Comparison of ENCODE assay signal across 8 cellular contexts in the genomic region with DNA sequence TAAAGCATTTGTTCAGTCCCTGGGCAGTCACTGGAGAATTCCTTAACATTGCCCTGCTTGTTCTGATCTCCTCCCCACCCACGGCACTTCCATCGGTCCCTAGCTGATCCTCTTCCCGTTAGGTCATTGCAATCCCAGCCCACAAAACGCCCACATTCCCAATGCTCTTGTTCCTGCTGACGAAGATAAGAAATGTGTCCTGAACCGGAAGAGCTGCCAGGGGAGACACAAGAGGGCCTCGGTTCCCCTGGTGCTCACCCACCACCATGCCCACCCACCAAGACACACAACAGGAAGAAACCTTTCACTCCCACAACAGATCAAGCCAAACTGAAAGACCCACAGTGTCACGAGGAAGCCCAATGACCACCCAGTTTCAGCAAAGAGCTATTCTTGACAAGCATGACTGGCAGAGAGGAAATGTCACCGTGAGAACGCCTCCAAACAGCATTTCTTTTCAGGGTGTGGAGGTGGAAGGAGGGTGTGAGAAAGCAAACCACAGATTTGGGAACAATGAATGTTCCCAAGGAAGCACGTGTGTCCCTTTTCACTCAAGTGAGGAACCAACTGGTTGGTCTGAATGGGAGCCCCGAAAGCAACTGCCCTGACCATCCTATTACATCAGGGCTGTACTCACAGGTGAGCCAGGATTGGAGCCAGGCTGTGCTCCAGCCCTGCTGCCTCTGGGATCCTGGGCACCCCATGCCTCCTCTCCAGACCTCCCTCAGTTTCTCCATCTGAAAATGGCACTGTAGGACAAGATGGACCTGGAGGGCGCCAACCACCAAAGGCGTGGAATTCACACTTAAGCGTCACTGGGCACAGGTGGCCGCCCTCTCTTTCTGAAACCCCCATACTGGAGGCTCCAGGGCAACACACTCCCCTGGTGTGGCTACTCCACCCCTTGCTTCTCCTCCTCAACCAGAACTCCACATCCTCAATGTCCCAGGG.
DNase-seq lines count a peak whose midpoint lies in the region; ATAC-seq and TF ChIP-seq lines count a peak whose summit lies in the region.

No MANE protein-coding gene starts in this region.

- H3K9me3 Mint-ChIP-seq in T-cell: no peaks in the 10 kb centered on the region
- peaks cover 5% of the 10 kb centered on the region for H3K9me3 Mint-ChIP-seq in glutamatergic neuron (ENCODE audit: unreplicated experiment)
- no peaks in the 10 kb centered on the region for H3K9me3 Mint-ChIP-seq in stimulated activated effector memory CD8-positive, alpha-beta T cell treated with anti-CD3 and anti-CD28 coated beads, Interleukin-12 subunit alpha, Interleukin-12 subunit beta, amount 100 ng/mL, for 72 hours
- H3K9me3 Mint-ChIP-seq in activated CD8-positive, alpha-beta memory T cell treated with anti-CD3 and anti-CD28 coated beads, Interleukin-2, amount 10 ng/mL, durations not matched to agents 7 days and 5 days (ENCODE audit: low read depth): no peaks in the 10 kb centered on the region

- H3K27ac Mint-ChIP-seq in T-cell: peak overlapping the region; percentile 20 to 75
- H3K27ac Mint-ChIP-seq in glutamatergic neuron (ENCODE audit: unreplicated experiment): peak overlapping the region; percentile 1
- H3K27ac Mint-ChIP-seq in stimulated activated effector memory CD8-positive, alpha-beta T cell treated with anti-CD3 and anti-CD28 coated beads, Interleukin-12 subunit alpha, Interleukin-12 subunit beta, amount 100 ng/mL, for 72 hours: peak overlapping the region; percentile 92
- H3K27ac Mint-ChIP-seq in activated CD8-positive, alpha-beta memory T cell treated with anti-CD3 and anti-CD28 coated beads, Interleukin-2, amount 10 ng/mL, durations not matched to agents 7 days and 5 days: no peak overlapping the region

- no peak for TF ChIP-seq CTCF in glutamatergic neuron (IDR thresholded peaks at IDR 0.05; ENCODE audit: partially characterized antibody, unreplicated experiment)

- H3K36me3 Mint-ChIP-seq in T-cell: peaks cover 52% of the 10 kb centered on the region
- H3K36me3 Mint-ChIP-seq in glutamatergic neuron (ENCODE audit: unreplicated experiment): peaks cover 10% of the 10 kb centered on the region
- H3K36me3 Mint-ChIP-seq in stimulated activated effector memory CD8-positive, alpha-beta T cell treated with anti-CD3 and anti-CD28 coated beads, Interleukin-12 subunit alpha, Interleukin-12 subunit beta, amount 100 ng/mL, for 72 hours: peaks cover 90% of the 10 kb centered on the region
- peaks cover 31% of the 10 kb centered on the region for H3K36me3 Mint-ChIP-seq in activated CD8-positive, alpha-beta memory T cell treated with anti-CD3 and anti-CD28 coated beads, Interleukin-2, amount 10 ng/mL, durations not matched to agents 7 days and 5 days

- H3K4me3 Mint-ChIP-seq in T-cell (no peak overlapping the region), glutamatergic neuron (ENCODE audit: unreplicated experiment) (no peak overlapping the region)
- H3K4me3 Mint-ChIP-seq in stimulated activated effector memory CD8-positive, alpha-beta T cell treated with anti-CD3 and anti-CD28 coated beads, Interleukin-12 subunit alpha, Interleukin-12 subunit beta, amount 100 ng/mL, for 72 hours: peak overlapping the region; percentile 19
- no peak overlapping the region for H3K4me3 Mint-ChIP-seq in activated CD8-positive, alpha-beta memory T cell treated with anti-CD3 and anti-CD28 coated beads, Interleukin-2, amount 10 ng/mL, durations not matched to agents 7 days and 5 days

- H3K4me1 Mint-ChIP-seq in T-cell (peaks cover 23 to 34% (median 29%) of the 10 kb centered on the region in 3 donors), glutamatergic neuron (ENCODE audit: low read depth, unreplicated experiment) (peaks cover 27% of the 10 kb centered on the region)
- peaks cover 37% of the 10 kb centered on the region for H3K4me1 Mint-ChIP-seq in stimulated activated effector memory CD8-positive, alpha-beta T cell treated with anti-CD3 and anti-CD28 coated beads, Interleukin-12 subunit alpha, Interleukin-12 subunit beta, amount 100 ng/mL, for 72 hours
- H3K4me1 Mint-ChIP-seq in activated CD8-positive, alpha-beta memory T cell treated with anti-CD3 and anti-CD28 coated beads, Interleukin-2, amount 10 ng/mL, durations not matched to agents 7 days and 5 days: peaks cover 20% of the 10 kb centered on the region

- CTCF ChIA-PET in T-cell (lab: Charles Lee): interaction anchor here in 1 of 2 donors (0.8 kb wide), 1 partner anchor 30 kb away, joined by 4 read pairs; no protein-coding TSS in a partner anchor
- CTCF ChIA-PET in activated CD8-positive, alpha-beta memory T cell treated with anti-CD3 and anti-CD28 coated beads, Interleukin-2, amount 10 ng/mL, durations not matched to agents 7 days and 5 days (lab: Charles Lee): interaction anchor here (1.3 to 1.5 kb wide), 2 partner anchors 65 to 125 kb away, joined by 3 to 7 read pairs; no protein-coding TSS in a partner anchor

- DNase-seq in CD1c-positive myeloid dendritic cell (ENCODE audit: extremely low spot score) (peak; percentile 84), T-cell (no peak), glutamatergic neuron (no peak), NCI-H2029 (lab: John Stamatoyannopoulos, UW) (no peak), NCI-H748 (lab: John Stamatoyannopoulos, UW; ENCODE audit: unreplicated experiment) (no peak)
- no peak for DNase-seq in stimulated activated effector memory CD8-positive, alpha-beta T cell treated with anti-CD3 and anti-CD28 coated beads, Interleukin-12 subunit alpha, Interleukin-12 subunit beta, amount 100 ng/mL, for 72 hours (ENCODE audit: low spot score in 2 of 2)
- DNase-seq in activated CD8-positive, alpha-beta memory T cell treated with anti-CD3 and anti-CD28 coated beads, Interleukin-2, amount 10 ng/mL, durations not matched to agents 7 days and 5 days: no peak

- POLR2A ChIA-PET in T-cell (lab: Charles Lee): no interaction called here

- H3K27me3 Mint-ChIP-seq in T-cell: no peaks in the 10 kb centered on the region
- peaks cover 4% of the 10 kb centered on the region for H3K27me3 Mint-ChIP-seq in glutamatergic neuron (ENCODE audit: unreplicated experiment)
- no peaks in the 10 kb centered on the region for H3K27me3 Mint-ChIP-seq in activated CD8-positive, alpha-beta memory T cell treated with anti-CD3 and anti-CD28 coated beads, Interleukin-2, amount 10 ng/mL, durations not matched to agents 7 days and 5 days

- ATAC-seq in GM21447 (IDR thresholded peaks at IDR 0.05; ENCODE audit: unreplicated experiment) (peak; percentile 55), T-cell (replicated peaks in 1 of 4) (no peak)
- no peak for ATAC-seq in stimulated activated effector memory CD8-positive, alpha-beta T cell treated with anti-CD3 and anti-CD28 coated beads, Interleukin-12 subunit alpha, Interleukin-12 subunit beta, amount 100 ng/mL, for 72 hours
- no peak for ATAC-seq in activated CD8-positive, alpha-beta memory T cell treated with anti-CD3 and anti-CD28 coated beads, Interleukin-2, amount 10 ng/mL, durations not matched to agents 7 days and 5 days
